In genomic region chr3:51340311-51340829, GRCh38 we compare ENCODE assay signal across 9 cellular contexts. TPM values are rescaled to one million over a fixed set of nuclear protein-coding genes. Genes with fewer than 3 reads are reported as not detected.
A peak's percentile ranks its signal among the peaks of the same experiment; 100 is the strongest.
DNase-seq lines count a peak whose midpoint lies in the region; ATAC-seq, FAIRE-seq and TF ChIP-seq lines count a peak whose summit lies in the region.
"Had no signal": no experiment of that assay in that cellular context is flagged by ENCODE, and none has a peak within 500 bp of the region (broad histone marks: within the 10 kb centered on the region; RNA-seq: fewer than 3 reads in every experiment).

No MANE protein-coding gene starts in this region.

- FAIRE-seq in small intestine (lab: Jason Lieb, UNC) = no peak
- FAIRE-seq: TTC549 had no signal

- DNase-seq in HT1080 (ENCODE audit: low read depth) = peak; percentile 93
- DNase-seq in body of pancreas = peak in 1 of 4 donors; percentile 22
- DNase-seq in iPS-NIHi7 (ENCODE audit: extremely low spot score) = peak; percentile 46
- DNase-seq in superior temporal gyrus (ENCODE audit: extremely low spot score) = peak; percentile 76
- no peak for DNase-seq in small intestine

- H3K4me1 ChIP-seq in body of pancreas (no peaks in the 10 kb centered on the region), small intestine (ENCODE audit: control insufficient read depth in 2 of 2, insufficient read depth in 1 of 2, low read depth in 1 of 2, low read length in 1 of 2) (no peaks in the 10 kb centered on the region)

- H3K9me3 ChIP-seq in body of pancreas = no peaks in the 10 kb centered on the region
- no peaks in the 10 kb centered on the region for H3K9me3 ChIP-seq in small intestine (ENCODE audit: control insufficient read depth, low read depth)

- H3K27me3 ChIP-seq in body of pancreas (no peaks in the 10 kb centered on the region), small intestine (ENCODE audit: control insufficient read depth in 2 of 2, insufficient read depth in 2 of 2, low read length in 2 of 2) (no peaks in the 10 kb centered on the region)

- WGBS in body of pancreas, 2 donors = 52 to 69% methylated on average over 2 of the region's 2 CpGs
- 40 to 41% (median 40%) methylated on average over 2 of the region's 2 CpGs for WGBS in small intestine, 3 donors

- TF ChIP-seq POLR2A in body of pancreas (IDR thresholded peaks at IDR 0.05) = no peak

- H3K36me3 ChIP-seq in body of pancreas (replicated peaks in 1 of 2; ENCODE audit: insufficient read depth in 1 of 2, low read depth in 2 of 2) (no peaks in the 10 kb centered on the region), small intestine (ENCODE audit: control insufficient read depth in 2 of 2, insufficient read depth in 2 of 2, low read length in 2 of 2) (no peaks in the 10 kb centered on the region)

- no peak for TF ChIP-seq CTCF in body of pancreas (IDR thresholded peaks at IDR 0.05)

- H3K4me3 ChIP-seq in body of pancreas = no peak overlapping the region
- H3K4me3 ChIP-seq in small intestine (ENCODE audit: low read depth in 1 of 2, low read length in 2 of 2) = no peak overlapping the region

- H3K27ac ChIP-seq in body of pancreas (peak overlapping the region in 2 of 4 donors; percentile 2 to 28), small intestine (ENCODE audit: low read depth in 1 of 2, low read length in 1 of 2) (peak overlapping the region in 1 of 2 donors; percentile 54)

- ATAC-seq in body of pancreas (peak; percentile 60), HG02588 (IDR thresholded peaks at IDR 0.05; ENCODE audit: unreplicated experiment) (no peak), HG02642 (IDR thresholded peaks at IDR 0.05; ENCODE audit: poor library complexity, unreplicated experiment) (no peak), HG02623 (IDR thresholded peaks at IDR 0.05; ENCODE audit: unreplicated experiment) (no peak)

- intact Hi-C loops in body of pancreas (cut with DNase I) = no loop called here

RNA-seq across cellular contexts. Expression of gene MANF, which starts 44.7 kb away (rescaled TPM):
- 115 and 154 TPM in 2 replicates for total RNA-seq in HT1080 (2014; rRNA removed; shearing (Covaris generic))
- polyA plus RNA-seq in HT1080 (2015; cell fraction: cytosol; rRNA removed) = 85.2 and 99.4 TPM in 2 replicates
- polyA plus RNA-seq in HT1080 (2015; cell fraction: nucleus; rRNA removed) = 42.3 and 42.8 TPM in 2 replicates
- 10 to 100 TPM; 25.4 to 35.6 TPM for total RNA-seq in body of pancreas
- polyA plus RNA-seq in small intestine = 100 to 1,000 TPM in 1 of 3 donors, 10 to 100 TPM in 2; 17.7 to 141 (median 52.7) TPM

RNA-seq across cellular contexts. Expression of gene RBM15B, which starts 50.7 kb away (rescaled TPM):
- total RNA-seq in HT1080 (2014; rRNA removed; shearing (Covaris generic)) = 28.7 and 38.3 TPM in 2 replicates
- 26.9 and 31.3 TPM in 2 replicates for polyA plus RNA-seq in HT1080 (2015; cell fraction: cytosol; rRNA removed)
- 13.8 and 15.1 TPM in 2 replicates for polyA plus RNA-seq in HT1080 (2015; cell fraction: nucleus; rRNA removed)
- 10 to 100 TPM; 21.1 to 22.8 TPM for total RNA-seq in body of pancreas
- polyA plus RNA-seq in small intestine = 10 to 100 TPM in 1 of 3 donors, 1 to 10 TPM in 2; 8.9 to 18.3 (median 9.6) TPM
